In the genomic region with DNA sequence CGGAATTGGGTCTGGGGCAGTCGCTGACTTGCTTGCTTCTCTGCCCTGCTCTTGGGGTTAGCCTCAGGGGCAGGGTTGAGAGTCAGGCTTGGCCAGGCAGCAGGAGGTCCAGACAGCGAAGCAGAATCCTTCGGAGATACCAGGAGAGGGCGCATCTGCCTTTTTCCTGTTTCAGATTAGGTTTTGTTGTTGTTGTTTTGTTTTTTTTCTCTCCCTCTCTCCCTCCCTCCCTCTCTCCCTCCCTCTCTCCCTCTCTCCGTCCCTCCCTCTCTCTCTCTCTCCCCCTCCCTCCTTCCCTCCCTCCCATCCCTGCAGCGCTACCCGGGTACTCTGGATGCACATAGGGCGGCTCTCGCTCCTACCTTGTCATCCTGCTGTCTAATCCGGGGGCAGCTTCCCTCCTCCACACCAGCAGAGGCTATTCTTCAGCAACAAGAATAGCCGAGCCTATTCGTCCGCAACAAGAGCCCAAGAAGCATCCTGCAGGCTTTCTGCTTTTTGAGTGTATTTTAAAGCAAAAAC, we compare ENCODE assay signal across 8 cellular contexts. TPM values are rescaled to one million over a fixed set of nuclear protein-coding genes. Genes with fewer than 3 reads are reported as not detected.
DNase-seq lines count a peak whose midpoint lies in the region; ATAC-seq and TF ChIP-seq lines count a peak whose summit lies in the region.

No MANE protein-coding gene starts in this region.

- no peak for TF ChIP-seq POLR2A in suprapubic skin (IDR thresholded peaks at IDR 0.05)

- peaks cover 20% of the 10 kb centered on the region for H3K4me1 Mint-ChIP-seq in CD14-positive monocyte

- WGBS in suprapubic skin = 1% methylated on average over 14 of the region's 14 CpGs

- H3K27me3 Mint-ChIP-seq in CD14-positive monocyte (ENCODE audit: low read depth in 3 of 3) = peaks cover 16 to 37% (median 21%) of the 10 kb centered on the region in 3 donors

- DNase-seq in CD14-positive monocyte (ENCODE audit: low spot score) (no peak), NCI-H526 treated with DMSO at 0.1 percent for 48 hours (lab: John Stamatoyannopoulos, UW) (peak; percentile 24), activated T-cell treated with anti-CD3 and anti-CD28 coated beads for 48 hours (ENCODE audit: low read depth) (peak; percentile 29), suprapubic skin (ENCODE audit: low spot score in 2 of 2) (no peak)

- H3K27ac ChIP-seq in mucosa of rectum (ENCODE audit: low read depth in 2 of 2, low read length in 2 of 2) (peak overlapping the region; percentile 96 to 99), suprapubic skin (peak overlapping the region; percentile 98)

- no peaks in the 10 kb centered on the region for H3K9me3 ChIP-seq in mucosa of rectum (ENCODE audit: control insufficient read depth in 2 of 2, low read length in 2 of 2)
- H3K9me3 ChIP-seq in suprapubic skin = no peaks in the 10 kb centered on the region

- H3K9ac ChIP-seq in mucosa of rectum (ENCODE audit: low read depth in 1 of 2, low read length in 2 of 2) = peak overlapping the region; percentile 27 to 67

- no peak for TF ChIP-seq EP300 in suprapubic skin (IDR thresholded peaks at IDR 0.05)

- no peaks in the 10 kb centered on the region for H3K36me3 ChIP-seq in mucosa of rectum (ENCODE audit: control insufficient read depth in 2 of 2, insufficient read depth in 2 of 2, low read length in 2 of 2)
- H3K36me3 ChIP-seq in suprapubic skin = no peaks in the 10 kb centered on the region

- H3K4me1 ChIP-seq in mucosa of rectum (ENCODE audit: control insufficient read depth in 2 of 2, insufficient read depth in 2 of 2, low read length in 2 of 2) (peaks cover 2 to 16% of the 10 kb centered on the region in 2 donors), suprapubic skin (peaks cover 38% of the 10 kb centered on the region)

- H3K4me3 Mint-ChIP-seq in CD14-positive monocyte = peak overlapping the region; percentile 88 to 94

- peaks cover 0 to 3% (median 0%) of the 10 kb centered on the region in 7 donors for H3K9me3 Mint-ChIP-seq in CD14-positive monocyte

- ATAC-seq in GM19043 (IDR thresholded peaks at IDR 0.05; ENCODE audit: low read depth, unreplicated experiment) (peak; percentile 21), HG03280 (IDR thresholded peaks at IDR 0.05; ENCODE audit: unreplicated experiment) (peak; percentile 32), esophagus mucosa (peak; percentile 48)

- H3K27me3 ChIP-seq in mucosa of rectum (ENCODE audit: control insufficient read depth in 2 of 2, insufficient read depth in 2 of 2, low read length in 2 of 2) (no peaks in the 10 kb centered on the region), suprapubic skin (no peaks in the 10 kb centered on the region)

- H3K36me3 Mint-ChIP-seq in CD14-positive monocyte = peaks cover 0 to 3% of the 10 kb centered on the region in 2 donors

- H3K4me3 ChIP-seq in mucosa of rectum (ENCODE audit: low read length in 2 of 2) (peak overlapping the region; percentile 79 to 80), suprapubic skin (peak overlapping the region; percentile 98)

- H3K27ac Mint-ChIP-seq in CD14-positive monocyte = peak overlapping the region in 3 of 7 donors; percentile 13 to 50 (median 35)

- peak; percentile 3 for TF ChIP-seq CTCF in CD14-positive monocyte (IDR thresholded peaks at IDR 0.05)
- peak; percentile 18 to 25 for TF ChIP-seq CTCF in suprapubic skin (IDR thresholded peaks at IDR 0.05)

- intact Hi-C loops in CD14-positive monocyte (cut with micrococcal nuclease) = no loop called here

RNA-seq across cellular contexts. Expression of gene OPTN, which starts 0.8 kb away (rescaled TPM):
- 1 to 10 TPM; 2.6 to 3.7 TPM for polyA plus RNA-seq in CD14-positive monocyte
- total RNA-seq in esophagus mucosa (29.6 TPM), suprapubic skin (10 to 100 TPM; 43.7 to 75.6 (median 62.5) TPM)

Comparison
In these comparisons a context has a peak if more than half of its experiments do, and no peak if none do; other contexts are left out.
1. DNase-seq: peak in NCI-H526 treated with DMSO at 0.1 percent for 48 hours (single experiment) and activated T-cell treated with anti-CD3 and anti-CD28 coated beads for 48 hours (single experiment); none in CD14-positive monocyte (single experiment) and suprapubic skin (0 of 2).
2. Peak in every context shown above with its lines, with median percentiles within 50 percentile points of each other: ATAC-seq.